ENCODE assay signal across 10 cellular contexts in genomic region chr15:40266828-40267304, GRCh38. TPM values are rescaled to one million over a fixed set of nuclear protein-coding genes. Genes with fewer than 3 reads are reported as not detected.
DNase-seq lines count a peak whose midpoint lies in the region; ATAC-seq and TF ChIP-seq lines count a peak whose summit lies in the region.
"Had no signal": no experiment of that assay in that cellular context is flagged by ENCODE, and none has a peak within 500 bp of the region (broad histone marks: within the 10 kb centered on the region; RNA-seq: fewer than 3 reads in every experiment).

No MANE protein-coding gene starts in this region.

- no peaks in the 10 kb centered on the region for H3K9me3 ChIP-seq in lower lobe of right lung

- H3K36me3 ChIP-seq in lower lobe of right lung: no peaks in the 10 kb centered on the region

- H3K4me1 ChIP-seq in lower lobe of right lung: no peaks in the 10 kb centered on the region

- H3K4me1 Mint-ChIP-seq in T-helper 2 cell treated with Interferon-gamma antibody and Interleukin-4, amounts not matched to agents 5 μg/mL and 100 μg/mL, for 36 hours (ENCODE audit: low read depth): no peaks in the 10 kb centered on the region

- H3K27ac ChIP-seq in lower lobe of right lung: peak overlapping the region; percentile 6
- H3K27ac ChIP-seq: HL-60 had no signal

- no peak overlapping the region for H3K4me3 Mint-ChIP-seq in T-helper 2 cell treated with Interferon-gamma antibody and Interleukin-4, amounts not matched to agents 5 μg/mL and 100 μg/mL, for 36 hours

- in situ Hi-C loops in ACHN (cut with HindIII; ENCODE audit: low pct_ligation_motif_present, low pct_unique_long_range_greater_than_20kb, low sequenced_read_pairs): no loop called here

- no peak overlapping the region for H3K4me3 ChIP-seq in lower lobe of right lung

- peaks cover 12% of the 10 kb centered on the region for H3K27me3 Mint-ChIP-seq in T-helper 2 cell treated with Interferon-gamma antibody and Interleukin-4, amounts not matched to agents 5 μg/mL and 100 μg/mL, for 36 hours (ENCODE audit: low read depth)

- ATAC-seq in lower lobe of right lung: peak; percentile 57 to 86
- no peak for ATAC-seq in GM19397 (IDR thresholded peaks at IDR 0.05; ENCODE audit: unreplicated experiment)

- H3K9me3 Mint-ChIP-seq in T-helper 2 cell treated with Interferon-gamma antibody and Interleukin-4, amounts not matched to agents 5 μg/mL and 100 μg/mL, for 36 hours: no peaks in the 10 kb centered on the region

- TF ChIP-seq CTCF in lower lobe of right lung (IDR thresholded peaks at IDR 0.05): no peak

- no peak overlapping the region for H3K27ac Mint-ChIP-seq in T-helper 2 cell treated with Interferon-gamma antibody and Interleukin-4, amounts not matched to agents 5 μg/mL and 100 μg/mL, for 36 hours

- H3K27me3 ChIP-seq in lower lobe of right lung (ENCODE audit: low read depth): no peaks in the 10 kb centered on the region

- intact Hi-C loops in lower lobe of right lung (cut with DNase I): no loop called here

- DNase-seq in ACHN (peak; percentile 89), HS-5 (ENCODE audit: low read depth) (peak; percentile 82), astrocyte of the hippocampus (ENCODE audit: low read depth, low spot score) (peak; percentile 94), lower lobe of right lung (peak; percentile 67), HuH-7 (ENCODE audit: low spot score) (no peak), D341Med (ENCODE audit: low spot score) (no peak)
- DNase-seq in T-helper 2 cell treated with Interferon-gamma antibody and Interleukin-4, amounts not matched to agents 5 μg/mL and 100 μg/mL, for 36 hours (ENCODE audit: low spot score): no peak
- DNase-seq: activated CD4-positive, alpha-beta T cell treated with anti-CD3 and anti-CD28 coated beads, Interleukin-2, amount 50 U/mL, for 48 hours had no signal

- no peaks in the 10 kb centered on the region for H3K36me3 Mint-ChIP-seq in T-helper 2 cell treated with Interferon-gamma antibody and Interleukin-4, amounts not matched to agents 5 μg/mL and 100 μg/mL, for 36 hours (ENCODE audit: low read depth)

RNA-seq across cellular contexts. Expression of gene ANKRD63, which starts 16.0 kb away (rescaled TPM):
- not detected for total RNA-seq in lower lobe of right lung

RNA-seq across cellular contexts. Expression of gene PAK6, which starts 28.0 kb away (rescaled TPM):
- 5.6 TPM for total RNA-seq in lower lobe of right lung

RNA-seq across cellular contexts. Expression of gene PLCB2, which starts 40.9 kb away (rescaled TPM):
- 105 TPM for total RNA-seq in lower lobe of right lung

RNA-seq across cellular contexts. Expression of gene INAFM2, which starts 56.6 kb away (rescaled TPM):
- 33.8 TPM for total RNA-seq in lower lobe of right lung

Comparison
In these comparisons a context has a peak if more than half of its experiments do, and no peak if none do; other contexts are left out.
1. DNase-seq: peak in ACHN (single experiment), HS-5 (single experiment), astrocyte of the hippocampus (single experiment) and lower lobe of right lung (single experiment); none in HuH-7 (single experiment), D341Med (single experiment) and T-helper 2 cell treated with Interferon-gamma antibody and Interleukin-4, amounts not matched to agents 5 μg/mL and 100 μg/mL, for 36 hours (single experiment).